18 cellular contexts compared by ENCODE assay signal in the genomic region with DNA sequence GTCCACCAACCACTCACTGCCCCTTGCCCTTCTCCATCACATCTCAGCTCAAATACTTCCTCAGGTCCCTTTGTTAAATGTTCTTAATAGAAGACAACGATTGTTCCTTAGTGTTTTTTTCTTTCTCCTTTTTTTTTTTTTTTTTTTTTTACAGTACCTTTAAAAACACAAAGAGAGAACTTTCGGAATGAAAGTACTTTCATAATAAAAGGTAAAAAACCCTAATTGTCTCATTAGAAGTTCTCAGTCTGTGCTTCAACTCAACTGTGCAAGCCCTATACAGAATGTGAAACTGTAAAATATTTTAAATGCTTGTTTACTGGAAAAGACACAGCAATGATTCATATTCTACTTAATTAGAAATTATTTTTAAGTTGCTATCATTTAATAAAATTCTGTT. TPM values are rescaled to one million over a fixed set of nuclear protein-coding genes. Genes with fewer than 3 reads are reported as not detected.
DNase-seq lines count a peak whose midpoint lies in the region; ATAC-seq, FAIRE-seq and TF ChIP-seq lines count a peak whose summit lies in the region.
"Had no signal": no experiment of that assay in that cellular context is flagged by ENCODE, and none has a peak within 500 bp of the region (broad histone marks: within the 10 kb centered on the region; RNA-seq: fewer than 3 reads in every experiment).

No MANE protein-coding gene starts in this region.

- TF ChIP-seq CTCF in K562 (IDR thresholded peaks at IDR 0.05 in 2 of 3, conservative IDR thresholded peaks at IDR 0.05 in 1 of 3; ENCODE audit: insufficient read depth in 2 of 3, low read depth in 1 of 3, low read length in 3 of 3) (no peak), nephron progenitor cell (IDR thresholded peaks at IDR 0.05) (no peak), stomach (IDR thresholded peaks at IDR 0.05) (no peak)

- intact Hi-C loops in K562 (cut with micrococcal nuclease), result no loop called here
- intact Hi-C loops in stomach (cut with DNase I; ENCODE audit: low total_unique reads), result no loop called here

- H3K9ac ChIP-seq in K562 (ENCODE audit: insufficient read depth in 1 of 2, low read depth in 2 of 2, low read length in 2 of 2), result no peak overlapping the region
- H3K9ac ChIP-seq: BLaER1 had no signal

- DNase-seq in GM18507 (ENCODE audit: extremely low spot score, insufficient read length, low read depth) (no peak), K562 (ENCODE audit: extremely low read depth in 1 of 4, low spot score in 3 of 4) (no peak), nephron progenitor cell (no peak), SW480 (ENCODE audit: low spot score) (no peak), C1 segment of cervical spinal cord (lab: John Stamatoyannopoulos, UW) (no peak), T-helper 1 cell (no peak), stomach (no peak)
- DNase-seq: 8988T; Calu3; CD8-positive, alpha-beta T cell; DMS79 treated with DMSO at 0.1 percent for 48 hours; GF-D8; Karpas-422; KBM-7 had no signal

- no peak overlapping the region for H2AFZ ChIP-seq in K562 (ENCODE audit: low read depth, low read length)

- H3K9me3 ChIP-seq in K562 (replicated peaks; ENCODE audit: control insufficient read depth, insufficient read depth, low read depth, low read length), result no peaks in the 10 kb centered on the region
- H3K9me3 ChIP-seq in stomach, result peaks cover 0 to 4% (median 0%) of the 10 kb centered on the region in 4 donors
- H3K9me3 ChIP-seq: HAP-1 had no signal

- no peak for TF ChIP-seq POLR2A in K562 (conservative IDR thresholded peaks at IDR 0.05)
- TF ChIP-seq POLR2A in stomach (IDR thresholded peaks at IDR 0.05), result no peak

- ATAC-seq in GM21786 (IDR thresholded peaks at IDR 0.05; ENCODE audit: unreplicated experiment) (peak; percentile 42), K562 (no peak)
- ATAC-seq: CD8-positive, alpha-beta T cell had no signal

- peak overlapping the region; percentile 60 for H3K27ac Mint-ChIP-seq in nephron progenitor cell
- H3K27ac Mint-ChIP-seq: CD8-positive, alpha-beta T cell had no signal

- CTCF ChIA-PET in K562 (lab: Yijun Ruan, JAX; ENCODE audit: low intra/inter-chr PET ratio), result interaction anchor here (0.7 kb wide), 1 partner anchor 475 kb away, joined by 3 read pairs; no protein-coding TSS in a partner anchor

- peaks cover 47% of the 10 kb centered on the region for H3K36me3 Mint-ChIP-seq in nephron progenitor cell (ENCODE audit: low read depth)
- H3K36me3 Mint-ChIP-seq: CD8-positive, alpha-beta T cell had no signal

- H3K27ac ChIP-seq in K562 (ENCODE audit: extremely low read depth, low read depth, low read length), result no peak overlapping the region
- no peak overlapping the region for H3K27ac ChIP-seq in stomach
- H3K27ac ChIP-seq: BLaER1 had no signal

- no peaks in the 10 kb centered on the region for H3K79me2 ChIP-seq in K562 (ENCODE audit: control insufficient read depth, insufficient read depth, low read length)

- 0% methylated on average over 2 of the region's 2 CpGs for WGBS in K562 (ENCODE audit: insufficient coverage, low coverage, missing lambda C conversion rate)
- WGBS in stomach, 5 donors, result 71 to 84% (median 78%) methylated on average over 2 of the region's 2 CpGs

- H3K4me2 ChIP-seq in K562 (ENCODE audit: insufficient read depth, low read length), result no peak overlapping the region
- H3K4me2 ChIP-seq: BLaER1 had no signal

- no peak overlapping the region for H3K4me3 Mint-ChIP-seq in nephron progenitor cell
- H3K4me3 Mint-ChIP-seq: CD8-positive, alpha-beta T cell had no signal

- H3K27me3 Mint-ChIP-seq in nephron progenitor cell (ENCODE audit: low read depth, poor library complexity), result no peaks in the 10 kb centered on the region

- POLR2A ChIA-PET in K562 (lab: Yijun Ruan, JAX), result no interaction called here

- in situ Hi-C loops in K562 (cut with MboI), result no loop called here

- H3K4me1 ChIP-seq in K562 (replicated peaks in 1 of 2; ENCODE audit: control insufficient read depth in 2 of 2, insufficient read depth in 2 of 2, low read length in 2 of 2) (no peaks in the 10 kb centered on the region), stomach (peaks cover 0 to 22% (median 9%) of the 10 kb centered on the region in 4 donors)

- H3K27me3 ChIP-seq in K562 (ENCODE audit: control insufficient read depth in 2 of 2, insufficient read depth in 2 of 2, low read length in 2 of 2), result peaks cover 4% of the 10 kb centered on the region in 2 experiments; a peak in 2 of 5 replicates
- H3K27me3 ChIP-seq in stomach, result no peaks in the 10 kb centered on the region
- H3K27me3 ChIP-seq: BLaER1 had no signal

- H3K9me1 ChIP-seq in K562 (ENCODE audit: control insufficient read depth, insufficient read depth, low read length), result no peaks in the 10 kb centered on the region

- FAIRE-seq in GM18507 (lab: Jason Lieb, UNC) (peak; percentile 18), K562 (lab: Jason Lieb, UNC) (no peak)
- FAIRE-seq: GM19239 had no signal

- BruUV-seq in K562 (replicated peaks; lab: Mats Ljungman, UMichigan), result no TSS peak

- H3K4me3 ChIP-seq in K562 (no peak overlapping the region), stomach (no peak overlapping the region)
- H3K4me3 ChIP-seq: BLaER1, HAP-1 had no signal

- H3K9me3 Mint-ChIP-seq in nephron progenitor cell, result peaks cover 19% of the 10 kb centered on the region

- TF ChIP-seq RAD21 in K562 (CRISPR knock-in tag; conservative IDR thresholded peaks at IDR 0.05 in 1 of 2, IDR thresholded peaks at IDR 0.05 in 1 of 2), result no peak

- no peak for TF ChIP-seq EP300 in K562 (IDR thresholded peaks at IDR 0.05; ENCODE audit: low read length)
- no peak for TF ChIP-seq EP300 in stomach (IDR thresholded peaks at IDR 0.05)

- H3K36me3 ChIP-seq in K562 (ENCODE audit: control insufficient read depth, insufficient read depth, low read length) (no peaks in the 10 kb centered on the region), stomach (no peaks in the 10 kb centered on the region)
- H3K36me3 ChIP-seq: BLaER1, HAP-1 had no signal

- peaks cover 20% of the 10 kb centered on the region for H3K4me1 Mint-ChIP-seq in nephron progenitor cell

- no peaks in the 10 kb centered on the region for H4K20me1 ChIP-seq in K562 (replicated peaks; ENCODE audit: control insufficient read depth, insufficient read depth, low read length)
- H4K20me1 ChIP-seq: BLaER1 had no signal

TF ChIP-seq in K562, 482 proteins besides CTCF, POLR2A, EP300 and RAD21:
- TF ChIP-seq, protein P1, sequence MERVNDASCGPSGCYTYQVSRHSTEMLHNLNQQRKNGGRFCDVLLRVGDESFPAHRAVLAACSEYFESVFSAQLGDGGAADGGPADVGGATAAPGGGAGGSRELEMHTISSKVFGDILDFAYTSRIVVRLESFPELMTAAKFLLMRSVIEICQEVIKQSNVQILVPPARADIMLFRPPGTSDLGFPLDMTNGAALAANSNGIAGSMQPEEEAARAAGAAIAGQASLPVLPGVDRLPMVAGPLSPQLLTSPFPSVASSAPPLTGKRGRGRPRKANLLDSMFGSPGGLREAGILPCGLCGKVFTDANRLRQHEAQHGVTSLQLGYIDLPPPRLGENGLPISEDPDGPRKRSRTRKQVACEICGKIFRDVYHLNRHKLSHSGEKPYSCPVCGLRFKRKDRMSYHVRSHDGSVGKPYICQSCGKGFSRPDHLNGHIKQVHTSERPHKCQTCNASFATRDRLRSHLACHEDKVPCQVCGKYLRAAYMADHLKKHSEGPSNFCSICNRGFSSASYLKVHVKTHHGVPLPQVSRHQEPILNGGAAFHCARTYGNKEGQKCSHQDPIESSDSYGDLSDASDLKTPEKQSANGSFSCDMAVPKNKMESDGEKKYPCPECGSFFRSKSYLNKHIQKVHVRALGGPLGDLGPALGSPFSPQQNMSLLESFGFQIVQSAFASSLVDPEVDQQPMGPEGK (CRISPR knock-in tag; IDR thresholded peaks at IDR 0.05; ENCODE audit: borderline replicate concordance), result no peak
- TF ChIP-seq BMI1 (IDR thresholded peaks at IDR 0.05; ENCODE audit: low read length), result 0 out of 2 replicates have a peak, but pooled peaks have one; percentile 16

RNA-seq across cellular contexts. Expression of a gene that starts 29.4 kb away (rescaled TPM):
- 0.95 and 1.5 TPM in 2 replicates for total RNA-seq in K562 (2011; cell fraction: chromatin; rRNA removed; ENCODE audit: low replicate concordance)
- 0.17 and 0.53 TPM in 2 replicates for total RNA-seq in K562 (2011; cell fraction: nucleolus; rRNA removed)
- total RNA-seq in K562 (2011; cell fraction: nucleoplasm; rRNA removed), result 1.3 TPM in 1 of 2 replicates, not detected in the other
- total RNA-seq in K562 (2014; rRNA removed) (0.37 and 0.41 TPM in 2 replicates), K562 (2014; rRNA removed; fragmentation: Illumina TruSeq; extraction: Trizol) (0.29 and 0.32 TPM in 2 replicates), K562 (2015; rRNA removed; fragmentation: Illumina TruSeq; extraction: Trizol) (0.23 and 0.29 TPM in 2 replicates), K562 (2021) (0.51 and 1.1 TPM in 2 replicates), stomach (10 to 100 TPM in 4 of 5 donors, not detected in 1; 10.7 to 26.6 (median 18.8) TPM)
- polyA plus RNA-seq in K562 (2011; rRNA removed) (0.14 and 0.42 TPM in 2 replicates), K562 (2014; fragmentation: Illumina TruSeq; extraction: Trizol) (0.25 and 0.64 TPM in 2 replicates), K562 (2014; fragmentation: Nextera tagmentation; extraction: Ambion mirVana) (under 1 TPM in 1 of 2 experiments, not detected in 1; 0.13 TPM), K562 (2014; rRNA removed) (0.53 and 1.7 TPM in 2 replicates), stomach (10 to 100 TPM in 2 of 3 donors, 1 to 10 TPM in 1; 9.8 to 25.8 (median 17.5) TPM)
- 0.13 and 0.15 TPM in 2 replicates for polyA plus RNA-seq in K562 (2011; cell fraction: cytosol; rRNA removed)
- polyA plus RNA-seq in K562 (2011; cell fraction: nucleus; rRNA removed), result 0.22 and 0.23 TPM in 2 replicates
- polyA plus RNA-seq in K562 (2012), result 0.49 and 0.62 TPM in 2 replicates
- polyA minus RNA-seq in K562 (2011; rRNA and poly(A)+ RNA removed), result 1.3 and 2.2 TPM in 2 replicates
- not detected in 2 replicates for polyA minus RNA-seq in K562 (2011; cell fraction: cytosol; rRNA and poly(A)+ RNA removed)
- polyA minus RNA-seq in K562 (2011; cell fraction: nucleus; rRNA and poly(A)+ RNA removed), result 0.27 and 0.89 TPM in 2 replicates
- total RNA-seq: CD8-positive, alpha-beta T cell had no signal
